ENCODE assay signal across 11 cellular contexts in genomic region chr1:19481826-19482398, GRCh38. TPM values are rescaled to one million over a fixed set of nuclear protein-coding genes. Genes with fewer than 3 reads are reported as not detected.
DNase-seq lines count a peak whose midpoint lies in the region; ATAC-seq and TF ChIP-seq lines count a peak whose summit lies in the region.
"Had no signal": no experiment of that assay in that cellular context is flagged by ENCODE, and none has a peak within 500 bp of the region (broad histone marks: within the 10 kb centered on the region; RNA-seq: fewer than 3 reads in every experiment).

No MANE protein-coding gene starts in this region.

- no peak for ATAC-seq in central memory CD8-positive, alpha-beta T cell (replicated peaks; ENCODE audit: extremely low read depth, poor library complexity, severe bottlenecking)
- no peak for ATAC-seq in GM21447 (IDR thresholded peaks at IDR 0.05; ENCODE audit: unreplicated experiment)

- peaks cover 81% of the 10 kb centered on the region for H3K4me1 Mint-ChIP-seq in central memory CD8-positive, alpha-beta T cell

- H3K27me3 ChIP-seq in AG04450 (ENCODE audit: control insufficient read depth, insufficient read depth, low read length) (no peaks in the 10 kb centered on the region), muscle layer of duodenum (ENCODE audit: low read depth, low read length) (no peaks in the 10 kb centered on the region)
- H3K27me3 ChIP-seq: SJSA1 had no signal

- POLR2A ChIA-PET in AG04450 (lab: Yijun Ruan, JAX): no interaction called here
- POLR2A ChIA-PET in HEK293 (lab: Yijun Ruan, JAX): no interaction called here

- H3K9me3 Mint-ChIP-seq in central memory CD8-positive, alpha-beta T cell: no peaks in the 10 kb centered on the region

- CTCF ChIA-PET in AG04450 (lab: Charles Lee) (interaction anchor here (0.9 to 1.4 kb wide), 2 partner anchors 165 to 172 kb away, joined by 3 to 4 read pairs; no protein-coding TSS in a partner anchor), HEK293 (lab: Yijun Ruan, JAX) (interaction anchor here (0.5 to 1.3 kb wide), 4 partner anchors 12 to 172 kb away, joined by 3 to 4 read pairs (median 4); no protein-coding TSS in a partner anchor)

- H3K4me1 ChIP-seq in HEK293 (ENCODE audit: control insufficient read depth, insufficient read depth, low read length) (peaks cover 8% of the 10 kb centered on the region), muscle layer of duodenum (ENCODE audit: control insufficient read depth in 1 of 2, insufficient read depth in 2 of 2, low read length in 2 of 2) (peaks cover 38 to 79% of the 10 kb centered on the region in 2 donors)

- H3K27me3 Mint-ChIP-seq in central memory CD8-positive, alpha-beta T cell: no peaks in the 10 kb centered on the region

- H3K4me3 Mint-ChIP-seq in central memory CD8-positive, alpha-beta T cell: peak overlapping the region; percentile 96

- no peak overlapping the region for H3K27ac ChIP-seq in AG04450 (ENCODE audit: low read depth, low read length)
- no peak overlapping the region for H3K27ac ChIP-seq in HEK293 (ENCODE audit: extremely low read depth, low read depth, low read length)
- no peak overlapping the region for H3K27ac ChIP-seq in muscle layer of duodenum (ENCODE audit: low read length)
- H3K27ac ChIP-seq: SJSA1 had no signal

- TF ChIP-seq CTCF in AG04450 (IDR thresholded peaks at IDR 0.05; ENCODE audit: low read depth, low read length): no peak
- TF ChIP-seq CTCF in HEK293 (tag by site-specific recombination; IDR thresholded peaks at IDR 0.05): no peak

- H3K36me3 ChIP-seq in HEK293 (ENCODE audit: control insufficient read depth in 2 of 2, insufficient read depth in 1 of 2, low read length in 2 of 2) (peaks cover 0 to 57% of the 10 kb centered on the region in 2 experiments; a peak in 1 of 3 replicates), muscle layer of duodenum (ENCODE audit: control insufficient read depth in 1 of 2, insufficient read depth in 2 of 2, low read length in 2 of 2) (peaks cover 0 to 4% of the 10 kb centered on the region in 2 donors)

- DNase-seq in AG04450 (ENCODE audit: low read depth, low spot score) (no peak), DMS114 treated with DMSO at 0.1 percent for 48 hours (lab: John Stamatoyannopoulos, UW; ENCODE audit: unreplicated experiment) (no peak), Kasumi-1 (lab: John Stamatoyannopoulos, UW) (no peak)
- DNase-seq in central memory CD8-positive, alpha-beta T cell (ENCODE audit: low spot score in 2 of 2): no peak
- DNase-seq in activated CD8-positive, alpha-beta memory T cell treated with anti-CD3 and anti-CD28 coated beads for 24 hours: no peak
- DNase-seq: stimulated activated CD4-positive, alpha-beta T cell treated with anti-CD3 and anti-CD28 coated beads, Interleukin-1b, Interleukin-23, amount 100 ng/mL, for 48 hours; substantia nigra had no signal

- peaks cover 36% of the 10 kb centered on the region for H3K36me3 Mint-ChIP-seq in central memory CD8-positive, alpha-beta T cell (ENCODE audit: insufficient read depth)

- H3K27ac Mint-ChIP-seq in central memory CD8-positive, alpha-beta T cell (ENCODE audit: low read depth): peak overlapping the region; percentile 87

- H3K9me3 ChIP-seq in AG04450 (ENCODE audit: control insufficient read depth, insufficient read depth, low read length): peaks cover 3% of the 10 kb centered on the region; the same call in 1 of the 2 replicates
- no peaks in the 10 kb centered on the region for H3K9me3 ChIP-seq in HEK293 (ENCODE audit: control insufficient read depth, insufficient read depth, low read depth, low read length)
- H3K9me3 ChIP-seq in muscle layer of duodenum (ENCODE audit: control insufficient read depth in 1 of 2, low read length in 2 of 2): no peaks in the 10 kb centered on the region
- H3K9me3 ChIP-seq: SJSA1 had no signal

- H3K4me3 ChIP-seq in AG04450 (ENCODE audit: low read depth, low read length): peak overlapping the region; percentile 21; the same call in 1 of the 2 replicates
- no peak overlapping the region for H3K4me3 ChIP-seq in HEK293 (ENCODE audit: low read depth, low read length)
- H3K4me3 ChIP-seq in muscle layer of duodenum (ENCODE audit: low read depth in 1 of 2, low read length in 2 of 2): peak overlapping the region; percentile 40 to 90
- H3K4me3 ChIP-seq: SJSA1 had no signal

TF ChIP-seq in HEK293, 187 proteins besides CTCF, POLR2A, EP300 and RAD21:
- TF ChIP-seq ZNF449 (tag by site-specific recombination; IDR thresholded peaks at IDR 0.05) (peak; percentile 50; the same call in 1 of the 2 replicates), ZNF121 (tag by site-specific recombination; IDR thresholded peaks at IDR 0.05) (no peak)

RNA-seq across cellular contexts. Expression of gene CAPZB, which starts 3.4 kb away (rescaled TPM):
- polyA plus RNA-seq in AG04450 (2011; rRNA removed): 292 and 312 TPM in 2 replicates
- 164 and 172 TPM in 2 replicates for polyA minus RNA-seq in AG04450 (2011; rRNA and poly(A)+ RNA removed)
